ENCODE assay signal across 8 cellular contexts in genomic region chr2:70553584-70554337, GRCh38. TPM values are rescaled to one million over a fixed set of nuclear protein-coding genes. Genes with fewer than 3 reads are reported as not detected.
DNase-seq lines count a peak whose midpoint lies in the region; ATAC-seq and TF ChIP-seq lines count a peak whose summit lies in the region.

Gene TGFA (minus strand): TSS chr2:70553826. CDS start chr2:70553767, 59 bp downstream.

- H3K27me3 Mint-ChIP-seq in activated naive CD4-positive, alpha-beta T cell treated with anti-CD3 and anti-CD28 coated beads for 36 hours (ENCODE audit: low read depth) = peaks cover 11% of the 10 kb centered on the region
- H3K27me3 Mint-ChIP-seq in osteocyte (ENCODE audit: unreplicated experiment) = peaks cover 77% of the 10 kb centered on the region

- CTCF ChIA-PET in activated naive CD4-positive, alpha-beta T cell treated with anti-CD3 and anti-CD28 coated beads for 36 hours (lab: Charles Lee) = interaction anchor here (1.2 to 3.4 kb wide), 3 partner anchors 13 to 250 kb away, joined by 3 to 14 read pairs (median 6); no protein-coding TSS in a partner anchor

- H3K9me3 ChIP-seq in SJCRH30 (replicated peaks) = no peaks in the 10 kb centered on the region
- no peaks in the 10 kb centered on the region for H3K9me3 ChIP-seq in thymus (ENCODE audit: control insufficient read depth)

- peak; percentile 71 for ATAC-seq in GM21447 (IDR thresholded peaks at IDR 0.05; ENCODE audit: unreplicated experiment)

- peak within 1 kb of the TSS; percentile 78 for H3K4me3 Mint-ChIP-seq in activated naive CD4-positive, alpha-beta T cell treated with anti-CD3 and anti-CD28 coated beads for 36 hours
- H3K4me3 Mint-ChIP-seq in osteocyte (ENCODE audit: unreplicated experiment) = peak within 1 kb of the TSS; percentile 70

- no peaks in the 10 kb centered on the region for H3K9me3 Mint-ChIP-seq in activated naive CD4-positive, alpha-beta T cell treated with anti-CD3 and anti-CD28 coated beads for 36 hours
- no peaks in the 10 kb centered on the region for H3K9me3 Mint-ChIP-seq in osteocyte (ENCODE audit: unreplicated experiment)

- intact Hi-C loops in activated naive CD4-positive, alpha-beta T cell treated with anti-CD3 and anti-CD28 coated beads for 36 hours (cut with micrococcal nuclease) = loop anchor here (1.0 to 5.0 kb wide), 8 partner anchors 64 to 249 kb away; no protein-coding TSS in a partner anchor
- intact Hi-C loops in head of caudate nucleus (cut with DNase I) = loop anchor here (5.0 kb wide), 2 partner anchors 64 to 91 kb away; no protein-coding TSS in a partner anchor

- H3K27ac ChIP-seq in SJCRH30 = peak within 1 kb of the TSS; percentile 32
- H3K27ac ChIP-seq in thymus (ENCODE audit: low read depth) = no peak within 1 kb of the TSS

- peak within 1 kb of the TSS; percentile 23 for H3K27ac Mint-ChIP-seq in activated naive CD4-positive, alpha-beta T cell treated with anti-CD3 and anti-CD28 coated beads for 36 hours
- no peak within 1 kb of the TSS for H3K27ac Mint-ChIP-seq in osteocyte (ENCODE audit: unreplicated experiment)

- DNase-seq in COR-L47 (lab: John Stamatoyannopoulos, UW) (peak; percentile 59), KBM-7 (peak; percentile 70), SJCRH30 (peak; percentile 90), head of caudate nucleus (peak; percentile 61 to 93 (median 85)), osteocyte (ENCODE audit: extremely low spot score, unreplicated experiment) (no peak)
- peak; percentile 77 for DNase-seq in activated naive CD4-positive, alpha-beta T cell treated with anti-CD3 and anti-CD28 coated beads for 36 hours

- H3K4me3 ChIP-seq in SJCRH30 (peak within 1 kb of the TSS; percentile 65), thymus (ENCODE audit: low read length) (peak within 1 kb of the TSS; percentile 60)

- H3K27me3 ChIP-seq in SJCRH30 (peaks cover 15% of the 10 kb centered on the region), thymus (ENCODE audit: control insufficient read depth, insufficient read depth) (peaks cover 29% of the 10 kb centered on the region)

- peaks cover 14% of the 10 kb centered on the region for H3K4me1 Mint-ChIP-seq in activated naive CD4-positive, alpha-beta T cell treated with anti-CD3 and anti-CD28 coated beads for 36 hours (ENCODE audit: low read depth)
- H3K4me1 Mint-ChIP-seq in osteocyte (ENCODE audit: unreplicated experiment) = peaks cover 15% of the 10 kb centered on the region

- H3K4me1 ChIP-seq in SJCRH30 = peaks cover 28% of the 10 kb centered on the region
- peaks cover 12% of the 10 kb centered on the region for H3K4me1 ChIP-seq in thymus (ENCODE audit: control insufficient read depth, insufficient read depth, low read length)

- in situ Hi-C loops in KBM-7 (cut with MboI; ENCODE audit: low pct_unique_long_range_greater_than_20kb, low sequenced_read_pairs) = no loop called here

- H3K36me3 ChIP-seq in SJCRH30 (no peaks in the 10 kb centered on the region), thymus (ENCODE audit: control insufficient read depth, insufficient read depth) (no peaks in the 10 kb centered on the region)

- TF ChIP-seq CTCF in osteocyte (IDR thresholded peaks at IDR 0.05) = peak; percentile 71

- under 1% methylated on average over 88 of the region's 88 CpGs for WGBS in thymus

- H3K36me3 Mint-ChIP-seq in activated naive CD4-positive, alpha-beta T cell treated with anti-CD3 and anti-CD28 coated beads for 36 hours (ENCODE audit: low read depth) = no peaks in the 10 kb centered on the region
- no peaks in the 10 kb centered on the region for H3K36me3 Mint-ChIP-seq in osteocyte (ENCODE audit: unreplicated experiment)

RNA-seq across cellular contexts. Expression of gene TGFA, which starts in this region (rescaled TPM):
- 7.8 and 8.9 TPM in 2 replicates for total RNA-seq in SJCRH30 (2014; rRNA removed; shearing (Covaris generic))
- under 1 TPM; 0.33 to 0.64 TPM for total RNA-seq in activated naive CD4-positive, alpha-beta T cell treated with anti-CD3 and anti-CD28 coated beads for 36 hours
- total RNA-seq in osteocyte = 0.08 TPM in 1 of 2 replicates, not detected in the other
- polyA plus RNA-seq in thymus = 4.8 TPM

Comparison
In these comparisons a context has a peak if more than half of its experiments do, and no peak if none do; other contexts are left out.
1. Peak in DNase-seq in activated naive CD4-positive, alpha-beta T cell treated with anti-CD3 and anti-CD28 coated beads for 36 hours; RNA of the gene not detected or under 1 TPM.